ENCODE assay signal across 19 cellular contexts in genomic region chr3:148074916-148075315, GRCh38.
DNase-seq lines count a peak whose midpoint lies in the region; ATAC-seq and TF ChIP-seq lines count a peak whose summit lies in the region.
"Had no signal": no experiment of that assay in that cellular context is flagged by ENCODE, and none has a peak within 500 bp of the region (broad histone marks: within the 10 kb centered on the region; RNA-seq: fewer than 3 reads in every experiment).

No MANE protein-coding gene starts in this region.

- H2AK5ac ChIP-seq in H9 (ENCODE audit: insufficient read length, low read length) = no peak overlapping the region

- H3K4me1 ChIP-seq in A673 (ENCODE audit: insufficient read depth, low read length, poor library complexity, severe bottlenecking) (peaks cover 38% of the 10 kb centered on the region), H9 (ENCODE audit: insufficient read depth, low read length) (no peaks in the 10 kb centered on the region)
- H3K4me1 ChIP-seq: A549, Caco-2 had no signal

- intact Hi-C loops in A673 (cut with micrococcal nuclease; ENCODE audit: unreplicated experiment) = loop anchor here (5.0 to 10.0 kb wide), 7 partner anchors 143 to 1328 kb away; no protein-coding TSS in a partner anchor

- no peak overlapping the region for H2BK120ac ChIP-seq in H9 (ENCODE audit: low read depth, low read length, poor library complexity, severe bottlenecking)

- H3K14ac ChIP-seq in H9 (ENCODE audit: insufficient read depth, low read length) = no peak overlapping the region

- H2BK5ac ChIP-seq in H9 (ENCODE audit: insufficient read length, low read length) = no peak overlapping the region

- no peak for ATAC-seq in stimulated activated naive CD8-positive, alpha-beta T cell treated with anti-CD3 and anti-CD28 coated beads, Interleukin-15, amount 100 ng/mL, for 72 hours
- ATAC-seq: A549; activated T-helper 17 cell treated with anti-CD3 and anti-CD28 coated beads, Interleukin-2, amount 50 U/mL, for 72 hours had no signal

- H4K20me1 ChIP-seq in H9 (ENCODE audit: control insufficient read depth, insufficient read depth, insufficient read length) = no peaks in the 10 kb centered on the region

- H3K18ac ChIP-seq in H9 (ENCODE audit: insufficient read length, low read depth, low read length) = no peak overlapping the region

- no peak overlapping the region for H4K8ac ChIP-seq in H9 (replicated peaks; ENCODE audit: insufficient read length, low read depth, low read length)

- H3K36me3 Mint-ChIP-seq in H9 (ENCODE audit: insufficient read depth in 1 of 3, low read depth in 3 of 3) = no peaks in the 10 kb centered on the region
- H3K36me3 Mint-ChIP-seq: activated naive CD8-positive, alpha-beta T cell treated with anti-CD3 and anti-CD28 coated beads for 36 hours had no signal

- CTCF ChIA-PET in A673 (lab: Charles Lee) = no interaction called here
- CTCF ChIA-PET in RWPE1 (lab: Yijun Ruan, JAX) = no interaction called here

- H2BK20ac ChIP-seq in H9 (ENCODE audit: low read depth, low read length, poor library complexity, severe bottlenecking) = no peak overlapping the region

- H3K23ac ChIP-seq in H9 (ENCODE audit: insufficient read length, low read depth, low read length) = no peak overlapping the region

- H3K79me2 ChIP-seq in H9 (ENCODE audit: insufficient read depth, low read length) = no peaks in the 10 kb centered on the region

- H3K79me1 ChIP-seq in H9 (ENCODE audit: insufficient read depth, low read depth, low read length, poor library complexity, severe bottlenecking) = no peaks in the 10 kb centered on the region

- DNase-seq in A673 (ENCODE audit: low spot score) (peak; percentile 66), NCI-H1105 (lab: John Stamatoyannopoulos, UW) (peak; percentile 87), NCI-H2107 (lab: John Stamatoyannopoulos, UW) (peak; percentile 3), SK-N-MC (ENCODE audit: low read depth, low spot score) (no peak), RWPE1 (ENCODE audit: low spot score) (no peak), H9 (no peak), NCI-H2196 (lab: John Stamatoyannopoulos, UW; ENCODE audit: unreplicated experiment) (no peak)
- DNase-seq in stimulated activated naive CD8-positive, alpha-beta T cell treated with anti-CD3 and anti-CD28 coated beads, Interleukin-15, amount 100 ng/mL, for 72 hours = no peak
- DNase-seq: activated CD4-positive, alpha-beta T cell treated with anti-CD3 and anti-CD28 coated beads, Interleukin-2, amount 10 ng/mL, durations not matched to agents 7 days and 5 days; activated naive CD8-positive, alpha-beta T cell treated with anti-CD3 and anti-CD28 coated beads for 36 hours; Caco-2; H7; hippocampal formation; substantia nigra had no signal

- H2BK15ac ChIP-seq in H9 (ENCODE audit: low read depth, low read length) = no peak overlapping the region

- H3K4me1 Mint-ChIP-seq in stimulated activated naive CD8-positive, alpha-beta T cell treated with anti-CD3 and anti-CD28 coated beads, Interleukin-15, amount 100 ng/mL, for 72 hours = no peaks in the 10 kb centered on the region
- H3K4me1 Mint-ChIP-seq in H9 = peaks cover 6 to 8% of the 10 kb centered on the region in 2 experiments; a peak in 3 of 4 replicates
- H3K4me1 Mint-ChIP-seq: activated CD4-positive, alpha-beta T cell treated with anti-CD3 and anti-CD28 coated beads, Interleukin-2, amount 10 ng/mL, durations not matched to agents 7 days and 5 days; activated naive CD8-positive, alpha-beta T cell treated with anti-CD3 and anti-CD28 coated beads for 36 hours; activated T-helper 17 cell treated with anti-CD3 and anti-CD28 coated beads, Interleukin-2, amount 50 U/mL, for 72 hours; central memory CD8-positive, alpha-beta T cell had no signal

- H3K4me2 ChIP-seq in H9 (ENCODE audit: insufficient read depth, insufficient read length, low read length) = no peak overlapping the region
- H3K4me2 ChIP-seq: A549 had no signal

- no peak overlapping the region for H3K56ac ChIP-seq in H9 (ENCODE audit: insufficient read length, low read depth, low read length)

- POLR2A ChIA-PET in A673 (lab: Charles Lee; ENCODE audit: low non-redundant PET) = no interaction called here
- POLR2A ChIA-PET in RWPE1 (lab: Yijun Ruan, JAX; ENCODE audit: low non-redundant PET) = no interaction called here

- no peak overlapping the region for H2BK12ac ChIP-seq in H9 (ENCODE audit: insufficient read length, low read depth, low read length)

- H3K27ac Mint-ChIP-seq in stimulated activated naive CD8-positive, alpha-beta T cell treated with anti-CD3 and anti-CD28 coated beads, Interleukin-15, amount 100 ng/mL, for 72 hours = no peak overlapping the region
- no peak overlapping the region for H3K27ac Mint-ChIP-seq in H9
- H3K27ac Mint-ChIP-seq: activated CD4-positive, alpha-beta T cell treated with anti-CD3 and anti-CD28 coated beads, Interleukin-2, amount 10 ng/mL, durations not matched to agents 7 days and 5 days; activated naive CD8-positive, alpha-beta T cell treated with anti-CD3 and anti-CD28 coated beads for 36 hours; activated T-helper 17 cell treated with anti-CD3 and anti-CD28 coated beads, Interleukin-2, amount 50 U/mL, for 72 hours had no signal

- no TSS peak for BruUV-seq in A673 (replicated peaks; lab: Mats Ljungman, UMichigan)

- H4K91ac ChIP-seq in H9 (ENCODE audit: insufficient read length, low read depth, low read length) = no peak overlapping the region

- H4K5ac ChIP-seq in H9 (ENCODE audit: insufficient read length, low read depth, low read length) = no peak overlapping the region

- H3K9ac ChIP-seq in SK-N-MC (ENCODE audit: insufficient read length) (no peak overlapping the region), H9 (ENCODE audit: extremely low read depth, insufficient read length, low read length) (no peak overlapping the region)

- TF ChIP-seq CTCF in A673 (conservative IDR thresholded peaks at IDR 0.05; ENCODE audit: low read depth, low read length) = no peak
- no peak for TF ChIP-seq CTCF in RWPE1 (conservative IDR thresholded peaks at IDR 0.05; ENCODE audit: low read depth)
- TF ChIP-seq CTCF in H9 (conservative IDR thresholded peaks at IDR 0.05) = no peak

- H3K9me3 Mint-ChIP-seq in stimulated activated naive CD8-positive, alpha-beta T cell treated with anti-CD3 and anti-CD28 coated beads, Interleukin-15, amount 100 ng/mL, for 72 hours = no peaks in the 10 kb centered on the region
- no peaks in the 10 kb centered on the region for H3K9me3 Mint-ChIP-seq in H9
- H3K9me3 Mint-ChIP-seq: activated CD4-positive, alpha-beta T cell treated with anti-CD3 and anti-CD28 coated beads, Interleukin-2, amount 10 ng/mL, durations not matched to agents 7 days and 5 days; activated naive CD8-positive, alpha-beta T cell treated with anti-CD3 and anti-CD28 coated beads for 36 hours; activated T-helper 17 cell treated with anti-CD3 and anti-CD28 coated beads, Interleukin-2, amount 50 U/mL, for 72 hours; central memory CD8-positive, alpha-beta T cell; nephron had no signal

- H3K9me3 ChIP-seq in A673 (ENCODE audit: low read depth, low read length, poor library complexity, severe bottlenecking) (no peaks in the 10 kb centered on the region), SK-N-MC (ENCODE audit: low read depth, low read length) (no peaks in the 10 kb centered on the region), H9 (ENCODE audit: control insufficient read depth, low read depth, low read length) (no peaks in the 10 kb centered on the region)
- H3K9me3 ChIP-seq: A549, Caco-2 had no signal

- no peak overlapping the region for H3K4ac ChIP-seq in H9 (ENCODE audit: low read depth, low read length)

- H3K4me3 ChIP-seq in A673 (ENCODE audit: low read depth, low read length, poor library complexity, severe bottlenecking) (no peak overlapping the region), SK-N-MC (no peak overlapping the region)
- H3K4me3 ChIP-seq: A549 had no signal

- H3K27ac ChIP-seq in A673 (ENCODE audit: low read depth, low read length, poor library complexity, severe bottlenecking) (no peak overlapping the region), SK-N-MC (peak overlapping the region; percentile 0; the same call in 1 of the 2 replicates), RWPE1 (no peak overlapping the region), H9 (ENCODE audit: insufficient read length, low read depth, low read length) (no peak overlapping the region)
- H3K27ac ChIP-seq: A549, epithelial cell of prostate had no signal

- H3K23me2 ChIP-seq in H9 (ENCODE audit: insufficient read length, low read depth, low read length, poor library complexity, severe bottlenecking) = no peaks in the 10 kb centered on the region

- H3K27me3 ChIP-seq in A673 (replicated peaks; ENCODE audit: insufficient read depth, low read depth, low read length, poor library complexity) (no peaks in the 10 kb centered on the region), H9 (ENCODE audit: insufficient read depth, low read length) (no peaks in the 10 kb centered on the region)

- no peaks in the 10 kb centered on the region for H3K27me3 Mint-ChIP-seq in stimulated activated naive CD8-positive, alpha-beta T cell treated with anti-CD3 and anti-CD28 coated beads, Interleukin-15, amount 100 ng/mL, for 72 hours
- H3K27me3 Mint-ChIP-seq in H9 (ENCODE audit: low read depth) = no peaks in the 10 kb centered on the region
- H3K27me3 Mint-ChIP-seq: activated CD4-positive, alpha-beta T cell treated with anti-CD3 and anti-CD28 coated beads, Interleukin-2, amount 10 ng/mL, durations not matched to agents 7 days and 5 days; activated naive CD8-positive, alpha-beta T cell treated with anti-CD3 and anti-CD28 coated beads for 36 hours; activated T-helper 17 cell treated with anti-CD3 and anti-CD28 coated beads, Interleukin-2, amount 50 U/mL, for 72 hours; central memory CD8-positive, alpha-beta T cell had no signal

- no peak overlapping the region for H3T11ph ChIP-seq in H9 (ENCODE audit: low read length)

- WGBS in H9 (ENCODE audit: extremely low coverage, insufficient read length, low lambda C conversion rate) = no CpG with 5 or more reads among the region's 2 CpGs

- H3K4me3 Mint-ChIP-seq in stimulated activated naive CD8-positive, alpha-beta T cell treated with anti-CD3 and anti-CD28 coated beads, Interleukin-15, amount 100 ng/mL, for 72 hours = no peak overlapping the region
- H3K4me3 Mint-ChIP-seq in H9 = no peak overlapping the region
- H3K4me3 Mint-ChIP-seq: activated CD4-positive, alpha-beta T cell treated with anti-CD3 and anti-CD28 coated beads, Interleukin-2, amount 10 ng/mL, durations not matched to agents 7 days and 5 days; activated naive CD8-positive, alpha-beta T cell treated with anti-CD3 and anti-CD28 coated beads for 36 hours; activated T-helper 17 cell treated with anti-CD3 and anti-CD28 coated beads, Interleukin-2, amount 50 U/mL, for 72 hours; central memory CD8-positive, alpha-beta T cell; nephron had no signal

- H2AFZ ChIP-seq in H9 (ENCODE audit: low read length) = no peak overlapping the region

- H3K36me3 ChIP-seq in A673 (ENCODE audit: insufficient read depth, low read length, poor library complexity, severe bottlenecking) = no peaks in the 10 kb centered on the region
- H3K36me3 ChIP-seq in SK-N-MC (ENCODE audit: insufficient read depth, low read length) = no peaks in the 10 kb centered on the region

Comparison
In these comparisons a context has a peak if more than half of its experiments do, and no peak if none do; other contexts are left out.
1. DNase-seq: peak in A673 (single experiment), NCI-H1105 (single experiment) and NCI-H2107 (single experiment); none in SK-N-MC (single experiment), RWPE1 (single experiment), stimulated activated naive CD8-positive, alpha-beta T cell treated with anti-CD3 and anti-CD28 coated beads, Interleukin-15, amount 100 ng/mL, for 72 hours (0 of 2), H9 (single experiment) and NCI-H2196 (single experiment).